In genomic region chr5:149443210-149443609, GRCh38 we compare ENCODE assay signal across 12 cellular contexts.
DNase-seq lines count a peak whose midpoint lies in the region; TF ChIP-seq lines count a peak whose summit lies in the region.
"Had no signal": no experiment of that assay in that cellular context is flagged by ENCODE, and none has a peak within 500 bp of the region (broad histone marks: within the 10 kb centered on the region; RNA-seq: fewer than 3 reads in every experiment).

No MANE protein-coding gene starts in this region.

- in situ Hi-C loops in transverse colon (cut with MboI; ENCODE audit: low pct_ligation_motif_present in 1 of 4, low pct_unique_long_range_greater_than_20kb in 1 of 4, low sequenced_read_pairs in 3 of 4) (loop anchor here in 1 of 4 donors (10.0 kb wide), 1 partner anchor 122 kb away; no protein-coding TSS in a partner anchor), GM13977 (cut with MboI; ENCODE audit: low pct_unique_long_range_greater_than_20kb, low sequenced_read_pairs, unreplicated experiment) (no loop called here)

- H3K4me1 Mint-ChIP-seq in endothelial cell (ENCODE audit: unreplicated experiment) (peaks cover 28% of the 10 kb centered on the region), nephron (peaks cover 49% of the 10 kb centered on the region)
- H3K4me1 Mint-ChIP-seq: central memory CD8-positive, alpha-beta T cell had no signal

- POLR2A ChIA-PET in RWPE1 (lab: Yijun Ruan, JAX; ENCODE audit: low non-redundant PET), result no interaction called here

- H3K27ac ChIP-seq in RWPE1 (peak overlapping the region; percentile 98), transverse colon (peak overlapping the region; percentile 69 to 91 (median 72))

- no peaks in the 10 kb centered on the region for H3K36me3 ChIP-seq in transverse colon

- no peak for DNase-seq in RWPE1 (ENCODE audit: low spot score)
- DNase-seq in endothelial cell (ENCODE audit: low spot score), result no peak
- DNase-seq in transverse colon, result no peak
- DNase-seq in stimulated activated CD4-positive, alpha-beta T cell treated with anti-CD3 and anti-CD28 coated beads, Interleukin-15, amount 100 ng/mL, for 24 hours, result no peak
- DNase-seq in GM13977 (ENCODE audit: low spot score), result no peak
- DNase-seq in T-helper 9 cell, result no peak

- no peaks in the 10 kb centered on the region for H3K9me3 ChIP-seq in transverse colon

- peaks cover 5% of the 10 kb centered on the region for H3K27me3 Mint-ChIP-seq in endothelial cell (ENCODE audit: unreplicated experiment)
- no peaks in the 10 kb centered on the region for H3K27me3 Mint-ChIP-seq in nephron (ENCODE audit: low read depth)
- H3K27me3 Mint-ChIP-seq: activated naive CD8-positive, alpha-beta T cell; CD4-positive, CD25-positive, alpha-beta regulatory T cell; central memory CD8-positive, alpha-beta T cell had no signal

- no peaks in the 10 kb centered on the region for H3K9me3 Mint-ChIP-seq in endothelial cell (ENCODE audit: unreplicated experiment)
- no peaks in the 10 kb centered on the region for H3K9me3 Mint-ChIP-seq in nephron
- H3K9me3 Mint-ChIP-seq: central memory CD8-positive, alpha-beta T cell; IgD-negative memory B cell had no signal

- no peak for TF ChIP-seq EP300 in transverse colon (IDR thresholded peaks at IDR 0.05; ENCODE audit: low read depth)

- intact Hi-C loops in transverse colon (cut with DNase I; ENCODE audit: low total_unique reads), result no loop called here

- no peak for TF ChIP-seq POLR2A in transverse colon (IDR thresholded peaks at IDR 0.05)

- CTCF ChIA-PET in RWPE1 (lab: Yijun Ruan, JAX), result interaction anchor here (0.6 to 4.0 kb wide), 14 partner anchors 11 to 860 kb away, joined by 3 to 24 read pairs (median 5); partner anchors contain the start of gene ARSI

- H3K4me1 ChIP-seq in transverse colon, result peaks cover 6 to 34% (median 28%) of the 10 kb centered on the region in 4 donors

- 67 to 73% methylated on average over 2 to 7 of the region's 7 CpGs for WGBS in transverse colon (ENCODE audit: low coverage in 1 of 2), 2 donors

- no peak for TF ChIP-seq CTCF in RWPE1 (conservative IDR thresholded peaks at IDR 0.05; ENCODE audit: low read depth)
- TF ChIP-seq CTCF in endothelial cell (IDR thresholded peaks at IDR 0.05; ENCODE audit: unreplicated experiment), result no peak
- no peak for TF ChIP-seq CTCF in nephron (IDR thresholded peaks at IDR 0.05; ENCODE audit: unreplicated experiment in 3 of 3)
- TF ChIP-seq CTCF in transverse colon (IDR thresholded peaks at IDR 0.05), result no peak
- TF ChIP-seq CTCF in GM13977 (IDR thresholded peaks at IDR 0.05; ENCODE audit: extremely low read depth, insufficient read depth, missing control alignments), result no peak

- H3K27me3 ChIP-seq in transverse colon, result no peaks in the 10 kb centered on the region

- H3K36me3 Mint-ChIP-seq in endothelial cell (ENCODE audit: low read depth, unreplicated experiment) (peaks cover 7% of the 10 kb centered on the region), nephron (ENCODE audit: low read depth) (no peaks in the 10 kb centered on the region)
- H3K36me3 Mint-ChIP-seq: activated naive CD8-positive, alpha-beta T cell; CD4-positive, CD25-positive, alpha-beta regulatory T cell had no signal

- H3K27ac Mint-ChIP-seq in endothelial cell (ENCODE audit: unreplicated experiment) (peak overlapping the region; percentile 6), nephron (peak overlapping the region; percentile 22 to 64 (median 53))
- H3K27ac Mint-ChIP-seq: activated naive CD8-positive, alpha-beta T cell; CD4-positive, CD25-positive, alpha-beta regulatory T cell had no signal

- H3K4me3 ChIP-seq in transverse colon, result no peak overlapping the region
- H3K4me3 ChIP-seq: GM12878 had no signal

- H3K4me3 Mint-ChIP-seq in endothelial cell (ENCODE audit: unreplicated experiment) (no peak overlapping the region), nephron (no peak overlapping the region)
- H3K4me3 Mint-ChIP-seq: activated naive CD8-positive, alpha-beta T cell; CD4-positive, CD25-positive, alpha-beta regulatory T cell; central memory CD8-positive, alpha-beta T cell; IgD-negative memory B cell had no signal
